8 cellular contexts compared by ENCODE assay signal in genomic region chrX:51892921-51893745, GRCh38. TPM values are rescaled to one million over a fixed set of nuclear protein-coding genes. Genes with fewer than 3 reads are reported as not detected.
A peak's percentile ranks its signal among the peaks of the same experiment; 100 is the strongest.
DNase-seq lines count a peak whose midpoint lies in the region; ATAC-seq and TF ChIP-seq lines count a peak whose summit lies in the region.

MAGED1 (plus strand) TSS chrX:51893623; CDS start chrX:51894305, 682 bp downstream.

- ATAC-seq in GM21390 (IDR thresholded peaks at IDR 0.05; ENCODE audit: unreplicated experiment) (peak; percentile 73), natural killer cell (peak; percentile 83 to 86 (median 84))

- POLR2A ChIA-PET in Caco-2 (lab: Charles Lee), result interaction anchor here (1.0 kb wide), 1 partner anchor 20 kb away, joined by 4 read pairs; no protein-coding TSS in a partner anchor

- H3K4me1 Mint-ChIP-seq in Caco-2 (ENCODE audit: low read depth, unreplicated experiment), result peaks cover 6% of the 10 kb centered on the region
- peaks cover 0 to 24% of the 10 kb centered on the region in 2 donors for H3K4me1 Mint-ChIP-seq in natural killer cell

- H3K27me3 Mint-ChIP-seq in Caco-2 (ENCODE audit: insufficient read depth, unreplicated experiment), result no peaks in the 10 kb centered on the region
- no peaks in the 10 kb centered on the region for H3K27me3 Mint-ChIP-seq in natural killer cell (ENCODE audit: low read depth in 2 of 2)

- H3K27ac Mint-ChIP-seq in Caco-2 (ENCODE audit: unreplicated experiment) (peak within 1 kb of the TSS; percentile 94), natural killer cell (peak within 1 kb of the TSS; percentile 43 to 86)

- DNase-seq in Caco-2, result peak; percentile 93 to 96
- peak; percentile 94 for DNase-seq in RPMI7951 (ENCODE audit: low read depth)
- peak; percentile 69 for DNase-seq in activated effector memory CD4-positive, alpha-beta T cell treated with Interleukin-2 at 50 U/mL for 16 hours
- DNase-seq in fibroblast of pulmonary artery (ENCODE audit: low read depth), result peak; percentile 97
- peak; percentile 39 for DNase-seq in natural killer cell
- DNase-seq in stimulated activated naive CD4-positive, alpha-beta T cell treated with Interleukin-2 at 50 U/mL for 16 hours (lab: John Stamatoyannopoulos, UW), result peak; percentile 78

- H3K9ac ChIP-seq in HUES6 (ENCODE audit: low read length), result peak within 1 kb of the TSS; percentile 88

- TF ChIP-seq CTCF in Caco-2 (IDR thresholded peaks at IDR 0.05; ENCODE audit: insufficient read depth in 1 of 2, low read depth in 1 of 2, low read length in 1 of 2, severe bottlenecking in 1 of 2, unreplicated experiment in 1 of 2) (no peak), fibroblast of pulmonary artery (IDR thresholded peaks at IDR 0.05; ENCODE audit: low read length, missing control alignments) (no peak), natural killer cell (IDR thresholded peaks at IDR 0.05) (no peak)

- intact Hi-C loops in Caco-2 (cut with micrococcal nuclease; ENCODE audit: unreplicated experiment), result loop anchor here (1.0 kb wide), 2 partner anchors 59 to 368 kb away; no protein-coding TSS in a partner anchor
- intact Hi-C loops in natural killer cell (cut with micrococcal nuclease), result no loop called here

- H3K4me3 Mint-ChIP-seq in Caco-2 (ENCODE audit: unreplicated experiment), result peak within 1 kb of the TSS; percentile 87
- H3K4me3 Mint-ChIP-seq in natural killer cell, result peak within 1 kb of the TSS; percentile 92

- H3K27me3 ChIP-seq in Caco-2 (replicated peaks; ENCODE audit: control insufficient read depth, insufficient read depth, low read length) (no peaks in the 10 kb centered on the region), HUES6 (ENCODE audit: control insufficient read depth, insufficient read depth, low read length) (no peaks in the 10 kb centered on the region)

- no peaks in the 10 kb centered on the region for H3K9me3 ChIP-seq in Caco-2
- no peaks in the 10 kb centered on the region for H3K9me3 ChIP-seq in HUES6 (ENCODE audit: control insufficient read depth, insufficient read depth, low read depth, low read length)

- no TSS peak for BruUV-seq in Caco-2 (replicated peaks; lab: Mats Ljungman, UMichigan)

- H3K27ac ChIP-seq in HUES6 (ENCODE audit: low read depth, low read length), result peak within 1 kb of the TSS; percentile 32; the same call in 1 of the 2 replicates

- peaks cover 46% of the 10 kb centered on the region for H3K36me3 Mint-ChIP-seq in Caco-2 (ENCODE audit: insufficient read depth, unreplicated experiment)
- H3K36me3 Mint-ChIP-seq in natural killer cell, result no peaks in the 10 kb centered on the region

- H3K36me3 ChIP-seq in Caco-2 (ENCODE audit: control insufficient read depth, insufficient read depth, low read length) (no peaks in the 10 kb centered on the region), HUES6 (ENCODE audit: control insufficient read depth, insufficient read depth, low read length) (peaks cover 33% of the 10 kb centered on the region)

- H3K4me1 ChIP-seq in Caco-2 (no peaks in the 10 kb centered on the region), HUES6 (ENCODE audit: control insufficient read depth, insufficient read depth, low read length) (peaks cover 12% of the 10 kb centered on the region)

- no peaks in the 10 kb centered on the region for H3K9me3 Mint-ChIP-seq in Caco-2 (ENCODE audit: unreplicated experiment)
- H3K9me3 Mint-ChIP-seq in natural killer cell, result no peaks in the 10 kb centered on the region

- H3K4me3 ChIP-seq in Caco-2 (ENCODE audit: low read depth, low read length) (peak within 1 kb of the TSS; percentile 70), HUES6 (ENCODE audit: low read depth, low read length) (peak within 1 kb of the TSS; percentile 80), fibroblast of pulmonary artery (replicated peaks; ENCODE audit: low read depth, low read length) (peak within 1 kb of the TSS; percentile 83)

- CTCF ChIA-PET in Caco-2 (lab: Charles Lee), result no interaction called here

RNA-seq across cellular contexts. Expression of gene MAGED1, which starts in this region (rescaled TPM):
- 163 and 174 TPM in 2 replicates for total RNA-seq in Caco-2 (2022)
- 180 and 245 TPM in 2 replicates for total RNA-seq in RPMI7951 (2014; rRNA removed; shearing (Covaris generic))
- total RNA-seq in natural killer cell, result 10 to 100 TPM; 36.8 to 39.0 (median 37.0) TPM

Comparison
In these comparisons a context has a peak if more than half of its experiments do, and no peak if none do; other contexts are left out.
1. Peak in every context shown above with its lines: DNase-seq, ATAC-seq, H3K4me3 ChIP-seq and H3K27ac ChIP-seq.
2. DNase-seq: peak in every context shown above with its lines; median percentile 97 in fibroblast of pulmonary artery; 94 in Caco-2; 94 in RPMI7951; 78 in stimulated activated naive CD4-positive, alpha-beta T cell treated with Interleukin-2 at 50 U/mL for 16 hours; 69 in activated effector memory CD4-positive, alpha-beta T cell treated with Interleukin-2 at 50 U/mL for 16 hours; 39 in natural killer cell.